In the genomic region with DNA sequence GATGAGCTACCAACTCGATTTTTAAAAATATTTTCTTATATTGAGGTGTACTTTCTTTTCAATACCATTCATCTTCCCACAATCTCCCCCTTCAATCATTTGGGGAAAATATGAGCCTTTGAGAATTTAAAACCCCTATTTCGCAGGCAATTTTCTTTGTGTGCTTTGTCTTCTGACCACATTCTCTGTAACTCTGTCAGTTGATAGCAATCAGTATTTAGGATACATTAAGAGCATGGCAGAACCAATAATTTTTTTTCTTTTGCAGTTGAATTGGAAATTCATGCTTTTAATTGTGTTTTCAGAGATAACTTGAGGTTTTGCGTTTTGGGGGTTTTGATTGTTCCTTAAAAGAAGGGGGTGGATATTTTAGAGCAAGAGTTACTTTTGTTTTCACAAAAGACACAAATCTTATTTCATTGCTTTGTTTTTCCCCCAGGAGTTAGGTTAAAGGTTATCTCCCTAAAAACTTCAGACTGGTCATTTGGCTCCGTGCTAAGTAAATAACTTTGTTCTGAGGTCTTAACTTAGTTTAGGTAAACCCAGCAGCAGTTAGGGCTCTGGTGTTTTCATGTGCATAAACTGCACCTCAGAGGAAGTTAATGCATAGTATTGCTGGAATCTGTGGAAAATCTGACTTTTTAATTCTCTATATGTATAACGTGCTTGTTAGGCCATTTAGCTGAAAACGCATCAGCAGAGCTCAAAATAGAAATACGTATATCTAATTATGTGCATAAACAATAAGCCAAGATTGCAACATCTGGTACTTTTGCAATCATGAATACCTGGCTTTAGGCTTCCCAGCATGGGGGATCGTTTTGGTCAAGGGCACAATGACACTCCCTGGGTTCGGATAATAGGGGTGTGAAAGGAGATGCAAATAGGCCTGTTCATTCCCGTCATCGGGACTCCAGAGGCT, we compare ENCODE assay signal across 2 cellular contexts.
TF ChIP-seq lines count a peak whose summit lies in the region.

No MANE protein-coding gene starts in this region.

TF ChIP-seq in SK-N-SH, 30 proteins besides CTCF, POLR2A, EP300 and RAD21 (continued from another document):
- TF ChIP-seq ZBTB33 (IDR thresholded peaks at IDR 0.05; ENCODE audit: borderline replicate concordance, low read depth) (no peak), SMC3 (IDR thresholded peaks at IDR 0.05; ENCODE audit: low read depth, low read length) (no peak), CHD2 (IDR thresholded peaks at IDR 0.05; ENCODE audit: low read length, partially characterized antibody) (no peak), FOXM1 (IDR thresholded peaks at IDR 0.05; ENCODE audit: low read depth) (0 out of 2 replicates have a peak, but pooled peaks have one; percentile 20), TAF1 (IDR thresholded peaks at IDR 0.05; ENCODE audit: borderline replicate concordance, low read depth, low read length) (no peak), FOXJ3 (CRISPR knock-in tag; IDR thresholded peaks at IDR 0.05) (no peak), TEAD4 (IDR thresholded peaks at IDR 0.05; ENCODE audit: borderline replicate concordance, insufficient read depth) (peak; percentile 46; the same call in 1 of the 2 replicates), RXRA (IDR thresholded peaks at IDR 0.05; ENCODE audit: borderline replicate concordance, low read depth) (no peak)
- TF ChIP-seq, protein P1, sequence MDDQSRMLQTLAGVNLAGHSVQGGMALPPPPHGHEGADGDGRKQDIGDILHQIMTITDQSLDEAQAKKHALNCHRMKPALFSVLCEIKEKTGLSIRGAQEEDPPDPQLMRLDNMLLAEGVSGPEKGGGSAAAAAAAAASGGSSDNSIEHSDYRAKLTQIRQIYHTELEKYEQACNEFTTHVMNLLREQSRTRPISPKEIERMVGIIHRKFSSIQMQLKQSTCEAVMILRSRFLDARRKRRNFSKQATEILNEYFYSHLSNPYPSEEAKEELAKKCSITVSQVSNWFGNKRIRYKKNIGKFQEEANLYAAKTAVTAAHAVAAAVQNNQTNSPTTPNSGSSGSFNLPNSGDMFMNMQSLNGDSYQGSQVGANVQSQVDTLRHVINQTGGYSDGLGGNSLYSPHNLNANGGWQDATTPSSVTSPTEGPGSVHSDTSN (IDR thresholded peaks at IDR 0.05), result peak; percentile 74

TF ChIP-seq in SK-N-SH treated with all-trans-retinoic acid at 6 μM for 48 hours, 23 proteins besides CTCF, POLR2A, EP300 and RAD21 (continued from another document):
- no peak for TF ChIP-seq TCF4 (CRISPR knock-in tag; IDR thresholded peaks at IDR 0.05; ENCODE audit: borderline replicate concordance)
TF ChIP-seq in SK-N-SH treated with all-trans-retinoic acid at 6 μM for 48 hours: peak in this region for 0.
